Comparison of ENCODE assay signal across 9 cellular contexts in genomic region chr13:40060318-40061007, GRCh38.
DNase-seq lines count a peak whose midpoint lies in the region; ATAC-seq and TF ChIP-seq lines count a peak whose summit lies in the region.
"Had no signal": no experiment of that assay in that cellular context is flagged by ENCODE, and none has a peak within 500 bp of the region (broad histone marks: within the 10 kb centered on the region; RNA-seq: fewer than 3 reads in every experiment).

No MANE protein-coding gene starts in this region.

- no peaks in the 10 kb centered on the region for H3K27me3 Mint-ChIP-seq in activated T-cell treated with anti-CD3 and anti-CD28 coated beads, Interleukin-2, amount 50 U/mL, for 4 hours (ENCODE audit: low read depth)

- H3K4me1 Mint-ChIP-seq in activated T-cell treated with anti-CD3 and anti-CD28 coated beads, Interleukin-2, amount 50 U/mL, for 4 hours (ENCODE audit: low read depth): peaks cover 31% of the 10 kb centered on the region

- no peaks in the 10 kb centered on the region for H3K36me3 Mint-ChIP-seq in activated T-cell treated with anti-CD3 and anti-CD28 coated beads, Interleukin-2, amount 50 U/mL, for 4 hours (ENCODE audit: insufficient read depth)

- TF ChIP-seq POLR2A in vagina (IDR thresholded peaks at IDR 0.05): no peak

- H3K9me3 Mint-ChIP-seq in activated T-cell treated with anti-CD3 and anti-CD28 coated beads, Interleukin-2, amount 50 U/mL, for 4 hours: no peaks in the 10 kb centered on the region

- H3K4me3 ChIP-seq in vagina: no peak overlapping the region
- H3K4me3 ChIP-seq: upper lobe of left lung had no signal

- intact Hi-C loops in vagina (cut with DNase I): no loop called here

- peaks cover 37% of the 10 kb centered on the region for H3K4me1 ChIP-seq in vagina
- H3K4me1 ChIP-seq: upper lobe of left lung had no signal

- ATAC-seq in GM19324 (IDR thresholded peaks at IDR 0.05; ENCODE audit: low FRiP score, unreplicated experiment): peak; percentile 81
- ATAC-seq in HG03378 (IDR thresholded peaks at IDR 0.05; ENCODE audit: unreplicated experiment): peak; percentile 88
- ATAC-seq in activated T-cell treated with anti-CD3 and anti-CD28 coated beads, Interleukin-2, amount 50 U/mL, for 4 hours: peak; percentile 89 to 91

- TF ChIP-seq CTCF in vagina (IDR thresholded peaks at IDR 0.05): no peak

- DNase-seq in DMS153 (lab: John Stamatoyannopoulos, UW): peak; percentile 90
- DNase-seq in activated T-cell treated with anti-CD3 and anti-CD28 coated beads, Interleukin-2, amount 50 U/mL, for 4 hours: no peak
- DNase-seq in lung microvascular endothelial cell (ENCODE audit: low read depth in 2 of 2): peak; percentile 12 to 59
- no peak for DNase-seq in vagina (ENCODE audit: extremely low spot score in 2 of 2)
- DNase-seq in HuH-7 (ENCODE audit: low spot score): no peak
- DNase-seq in CD1c-positive myeloid dendritic cell (ENCODE audit: extremely low spot score): no peak
- DNase-seq: upper lobe of left lung had no signal

- H3K27me3 ChIP-seq in vagina: no peaks in the 10 kb centered on the region
- H3K27me3 ChIP-seq: upper lobe of left lung had no signal

- peak overlapping the region; percentile 40 for H3K27ac ChIP-seq in vagina
- H3K27ac ChIP-seq: upper lobe of left lung had no signal

- H3K36me3 ChIP-seq in vagina: no peaks in the 10 kb centered on the region
- H3K36me3 ChIP-seq: upper lobe of left lung had no signal

- H3K9me3 ChIP-seq in vagina: no peaks in the 10 kb centered on the region
- H3K9me3 ChIP-seq: upper lobe of left lung had no signal

- H3K4me3 Mint-ChIP-seq in activated T-cell treated with anti-CD3 and anti-CD28 coated beads, Interleukin-2, amount 50 U/mL, for 4 hours: no peak overlapping the region

Comparison
In these comparisons a context has a peak if more than half of its experiments do, and no peak if none do; other contexts are left out.
1. DNase-seq: peak in DMS153 (single experiment) and lung microvascular endothelial cell (2 of 2); none in activated T-cell treated with anti-CD3 and anti-CD28 coated beads, Interleukin-2, amount 50 U/mL, for 4 hours (single experiment), vagina (0 of 2), HuH-7 (single experiment) and CD1c-positive myeloid dendritic cell (single experiment).
2. Peak in every context shown above with its lines, with median percentiles within 50 percentile points of each other: ATAC-seq.